8 cellular contexts compared by ENCODE assay signal in genomic region chr9:89701221-89701798, GRCh38.
A peak's percentile ranks its signal among the peaks of the same experiment; 100 is the strongest.
DNase-seq lines count a peak whose midpoint lies in the region; ATAC-seq and TF ChIP-seq lines count a peak whose summit lies in the region.

No MANE protein-coding gene starts in this region.

- 73 to 100% methylated on average over 2 to 5 of the region's 14 CpGs for WGBS in gastroesophageal sphincter (ENCODE audit: low coverage in 1 of 2), 2 donors

- ATAC-seq in GM21723 (IDR thresholded peaks at IDR 0.05; ENCODE audit: unreplicated experiment) (peak; percentile 82), gastroesophageal sphincter (no peak)
- peak; percentile 82 for ATAC-seq in central memory CD8-positive, alpha-beta T cell (replicated peaks; ENCODE audit: extremely low read depth, poor library complexity, severe bottlenecking)
- peak; percentile 95 for ATAC-seq in stimulated activated memory B cell treated with anti-CD40 and anti-IgM and Interleukin-4, amounts not matched to agents 10 μg/mL and 1 μg/mL and 100 μg/mL, for 72 hours

- no peaks in the 10 kb centered on the region for H3K4me1 Mint-ChIP-seq in central memory CD8-positive, alpha-beta T cell
- peaks cover 50% of the 10 kb centered on the region for H3K4me1 Mint-ChIP-seq in stimulated activated memory B cell treated with anti-CD40 and anti-IgM and Interleukin-4, amounts not matched to agents 10 μg/mL and 1 μg/mL and 100 μg/mL, for 72 hours

- no peaks in the 10 kb centered on the region for H3K4me1 ChIP-seq in gastroesophageal sphincter

- no peak for TF ChIP-seq EP300 in gastroesophageal sphincter (IDR thresholded peaks at IDR 0.05)

- DNase-seq in GM12864 (ENCODE audit: low read depth) (peak; percentile 47), T-helper 2 cell (peak; percentile 22 to 90 (median 40)), dedifferentiated amniotic fluid mesenchymal stem cell (ENCODE audit: extremely low spot score) (no peak), SW480 (ENCODE audit: low spot score) (no peak)
- peak in 1 of 2 donors; percentile 21 for DNase-seq in central memory CD8-positive, alpha-beta T cell (ENCODE audit: low spot score in 2 of 2)

- no peak overlapping the region for H3K27ac Mint-ChIP-seq in central memory CD8-positive, alpha-beta T cell (ENCODE audit: low read depth)
- peak overlapping the region; percentile 65 for H3K27ac Mint-ChIP-seq in stimulated activated memory B cell treated with anti-CD40 and anti-IgM and Interleukin-4, amounts not matched to agents 10 μg/mL and 1 μg/mL and 100 μg/mL, for 72 hours

- H3K9me3 Mint-ChIP-seq in central memory CD8-positive, alpha-beta T cell: no peaks in the 10 kb centered on the region
- no peaks in the 10 kb centered on the region for H3K9me3 Mint-ChIP-seq in stimulated activated memory B cell treated with anti-CD40 and anti-IgM and Interleukin-4, amounts not matched to agents 10 μg/mL and 1 μg/mL and 100 μg/mL, for 72 hours

- no peak overlapping the region for H3K27ac ChIP-seq in gastroesophageal sphincter

- no peak overlapping the region for H3K4me3 Mint-ChIP-seq in central memory CD8-positive, alpha-beta T cell
- peak overlapping the region; percentile 57 for H3K4me3 Mint-ChIP-seq in stimulated activated memory B cell treated with anti-CD40 and anti-IgM and Interleukin-4, amounts not matched to agents 10 μg/mL and 1 μg/mL and 100 μg/mL, for 72 hours

- H3K27me3 ChIP-seq in gastroesophageal sphincter: no peaks in the 10 kb centered on the region

- H3K27me3 Mint-ChIP-seq in central memory CD8-positive, alpha-beta T cell: peaks cover 18% of the 10 kb centered on the region
- no peaks in the 10 kb centered on the region for H3K27me3 Mint-ChIP-seq in stimulated activated memory B cell treated with anti-CD40 and anti-IgM and Interleukin-4, amounts not matched to agents 10 μg/mL and 1 μg/mL and 100 μg/mL, for 72 hours

- no peak for TF ChIP-seq POLR2A in gastroesophageal sphincter (IDR thresholded peaks at IDR 0.05)

- H3K36me3 ChIP-seq in gastroesophageal sphincter: no peaks in the 10 kb centered on the region

- no peaks in the 10 kb centered on the region for H3K36me3 Mint-ChIP-seq in central memory CD8-positive, alpha-beta T cell (ENCODE audit: insufficient read depth)
- no peaks in the 10 kb centered on the region for H3K36me3 Mint-ChIP-seq in stimulated activated memory B cell treated with anti-CD40 and anti-IgM and Interleukin-4, amounts not matched to agents 10 μg/mL and 1 μg/mL and 100 μg/mL, for 72 hours

- no peaks in the 10 kb centered on the region for H3K9me3 ChIP-seq in gastroesophageal sphincter

- TF ChIP-seq CTCF in GM12864 (IDR thresholded peaks at IDR 0.05; ENCODE audit: low read depth, low read length, missing control alignments) (no peak), gastroesophageal sphincter (IDR thresholded peaks at IDR 0.05) (no peak)

- H3K4me3 ChIP-seq in GM12864 (ENCODE audit: low read depth, low read length) (peak overlapping the region; percentile 30), gastroesophageal sphincter (no peak overlapping the region)

Comparison
In these comparisons a context has a peak if more than half of its experiments do, and no peak if none do; other contexts are left out.
1. DNase-seq: peak in GM12864 (single experiment) and T-helper 2 cell (5 of 5); none in dedifferentiated amniotic fluid mesenchymal stem cell (single experiment) and SW480 (single experiment).